Comparison of ENCODE assay signal across 6 cellular contexts in the genomic region with DNA sequence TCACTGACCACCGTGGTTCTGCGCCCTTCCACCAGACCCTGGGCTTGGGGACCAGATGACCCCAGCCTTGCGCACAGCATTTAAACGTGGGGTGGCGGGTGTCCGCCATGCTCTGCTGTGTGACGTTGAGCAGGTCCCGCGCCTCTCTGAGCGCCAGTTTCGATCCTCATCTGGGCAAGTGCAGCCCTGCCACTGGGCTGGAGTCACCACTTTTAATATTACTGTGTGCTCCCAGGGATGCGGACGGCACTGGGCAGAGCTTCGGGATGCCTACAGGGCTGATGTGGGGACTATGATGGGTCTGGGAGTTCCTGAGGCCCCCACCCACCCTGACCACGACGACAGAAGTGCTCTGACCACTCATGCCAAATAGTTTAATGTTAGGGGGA. TPM values are rescaled to one million over a fixed set of nuclear protein-coding genes. Genes with fewer than 3 reads are reported as not detected.
DNase-seq lines count a peak whose midpoint lies in the region; ATAC-seq, FAIRE-seq and TF ChIP-seq lines count a peak whose summit lies in the region.

No MANE protein-coding gene starts in this region.

- no peak for ATAC-seq in naive thymus-derived CD8-positive, alpha-beta T cell
- ATAC-seq in HG03196 (IDR thresholded peaks at IDR 0.05; ENCODE audit: unreplicated experiment) = no peak

- peaks cover 6 to 13% (median 9%) of the 10 kb centered on the region in 4 donors for H3K4me1 Mint-ChIP-seq in naive thymus-derived CD8-positive, alpha-beta T cell

- POLR2A ChIA-PET in naive thymus-derived CD8-positive, alpha-beta T cell (lab: Charles Lee) = interaction anchor here (0.5 to 5.5 kb wide), 3 partner anchors 8 to 745 kb away, joined by 4 to 61 read pairs (median 5); partner anchors contain the start of genes ACY3 and TBX10

- no peaks in the 10 kb centered on the region for H3K36me3 Mint-ChIP-seq in naive thymus-derived CD8-positive, alpha-beta T cell

- peak overlapping the region; percentile 45 to 95 (median 90) for H3K27ac Mint-ChIP-seq in naive thymus-derived CD8-positive, alpha-beta T cell

- DNase-seq in astrocyte of the spinal cord (ENCODE audit: low read depth, low spot score) = no peak
- DNase-seq in naive thymus-derived CD8-positive, alpha-beta T cell = peak in 1 of 10 donors; percentile 21
- no peak for DNase-seq in NCI-H1694 (lab: John Stamatoyannopoulos, UW)
- no peak for DNase-seq in frontal cortex (ENCODE audit: low spot score in 2 of 2)

- H3K9me3 Mint-ChIP-seq in naive thymus-derived CD8-positive, alpha-beta T cell = no peaks in the 10 kb centered on the region

- TF ChIP-seq CTCF in GM12875 (IDR thresholded peaks at IDR 0.05; ENCODE audit: borderline replicate concordance, insufficient read depth, low read depth, low read length) (no peak), astrocyte of the spinal cord (IDR thresholded peaks at IDR 0.05; ENCODE audit: low read depth, low read length) (no peak)

- no peaks in the 10 kb centered on the region for H3K27me3 Mint-ChIP-seq in naive thymus-derived CD8-positive, alpha-beta T cell

- peak overlapping the region; percentile 77 for H3K4me3 ChIP-seq in GM12875 (ENCODE audit: low read depth, low read length)
- H3K4me3 ChIP-seq in astrocyte of the spinal cord (ENCODE audit: low read depth, low read length) = peak overlapping the region; percentile 52

- H3K4me3 Mint-ChIP-seq in naive thymus-derived CD8-positive, alpha-beta T cell = peak overlapping the region; percentile 82 to 95 (median 90)

- in situ Hi-C loops in astrocyte of the spinal cord (cut with HindIII; ENCODE audit: low sequenced_read_pairs) = no loop called here

- FAIRE-seq in frontal cortex (lab: Jason Lieb, UNC) = no peak

RNA-seq across cellular contexts. Expression of gene NUDT8, which starts 1.2 kb away (rescaled TPM):
- total RNA-seq in naive thymus-derived CD8-positive, alpha-beta T cell = 1 to 10 TPM; 2.0 to 3.2 TPM
- 1 to 10 TPM; 2.7 to 3.1 (median 2.7) TPM for polyA plus RNA-seq in naive thymus-derived CD8-positive, alpha-beta T cell
- 1.2 TPM for total RNA-seq in frontal cortex

RNA-seq across cellular contexts. Expression of gene TBX10, which starts 8.6 kb away (rescaled TPM):
- total RNA-seq in naive thymus-derived CD8-positive, alpha-beta T cell = not detected
- polyA plus RNA-seq in naive thymus-derived CD8-positive, alpha-beta T cell = not detected
- total RNA-seq in frontal cortex = not detected

RNA-seq across cellular contexts. Expression of gene ACY3, which starts 19.6 kb away (rescaled TPM):
- total RNA-seq in naive thymus-derived CD8-positive, alpha-beta T cell = not detected
- polyA plus RNA-seq in naive thymus-derived CD8-positive, alpha-beta T cell = under 1 TPM in 2 of 3 donors, not detected in 1; 0.29 to 0.64 TPM
- not detected for total RNA-seq in frontal cortex

RNA-seq across cellular contexts. Expression of gene NDUFV1, which starts 24.2 kb away (rescaled TPM):
- total RNA-seq in naive thymus-derived CD8-positive, alpha-beta T cell = 100 to 1,000 TPM; 197 to 199 TPM
- 100 to 1,000 TPM; 122 to 123 (median 122) TPM for polyA plus RNA-seq in naive thymus-derived CD8-positive, alpha-beta T cell
- total RNA-seq in frontal cortex = 182 TPM

RNA-seq across cellular contexts. Expression of gene ALDH3B2, which starts 43.5 kb away (rescaled TPM):
- not detected for total RNA-seq in naive thymus-derived CD8-positive, alpha-beta T cell
- not detected for polyA plus RNA-seq in naive thymus-derived CD8-positive, alpha-beta T cell
- not detected for total RNA-seq in frontal cortex
